1 cellular context compared by ENCODE assay signal in genomic region chr6:142232206-142233044, GRCh38.
TF ChIP-seq lines count a peak whose summit lies in the region.
"Not testable (repeated sequence)": the region's sequence is repeated elsewhere in the genome, so short reads cannot be mapped to it uniquely, and the experiment has no call there.

No MANE protein-coding gene starts in this region.

TF ChIP-seq in HepG2, 621 proteins besides CTCF, POLR2A, EP300 and RAD21 (continued from another document and continues in another):
- TF ChIP-seq, protein P1, sequence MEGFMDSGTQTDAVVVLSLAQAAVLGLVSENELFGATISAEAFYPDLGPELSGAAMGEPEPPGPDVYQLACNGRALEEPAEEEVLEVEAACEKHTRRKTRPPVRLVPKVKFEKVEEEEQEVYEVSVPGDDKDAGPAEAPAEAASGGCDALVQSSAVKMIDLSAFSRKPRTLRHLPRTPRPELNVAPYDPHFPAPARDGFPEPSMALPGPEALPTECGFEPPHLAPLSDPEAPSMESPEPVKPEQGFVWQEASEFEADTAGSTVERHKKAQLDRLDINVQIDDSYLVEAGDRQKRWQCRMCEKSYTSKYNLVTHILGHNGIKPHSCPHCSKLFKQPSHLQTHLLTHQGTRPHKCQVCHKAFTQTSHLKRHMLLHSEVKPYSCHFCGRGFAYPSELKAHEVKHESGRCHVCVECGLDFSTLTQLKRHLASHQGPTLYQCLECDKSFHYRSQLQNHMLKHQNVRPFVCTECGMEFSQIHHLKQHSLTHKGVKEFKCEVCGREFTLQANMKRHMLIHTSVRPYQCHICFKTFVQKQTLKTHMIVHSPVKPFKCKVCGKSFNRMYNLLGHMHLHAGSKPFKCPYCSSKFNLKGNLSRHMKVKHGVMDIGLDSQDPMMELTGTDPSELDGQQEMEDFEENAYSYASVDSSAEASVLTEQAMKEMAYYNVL (CRISPR knock-in tag; IDR thresholded peaks at IDR 0.05; ENCODE audit: borderline replicate concordance), result peak; percentile 73; the same call in 1 of the 2 replicates
- TF ChIP-seq STAG1 (CRISPR knock-in tag; IDR thresholded peaks at IDR 0.05) (peak; percentile 97), SMAD1 (CRISPR knock-in tag; IDR thresholded peaks at IDR 0.05; ENCODE audit: borderline replicate concordance, low read depth) (peak; percentile 79; the same call in 1 of the 2 replicates), MAFF (IDR thresholded peaks at IDR 0.05; ENCODE audit: low read depth, low read length) (peak; percentile 33; the same call in 1 of the 2 replicates), ZNF781 (CRISPR knock-in tag; IDR thresholded peaks at IDR 0.05; ENCODE audit: borderline replicate concordance, not compliant biosample characterization) (peak; percentile 79), KLF11 (CRISPR knock-in tag; IDR thresholded peaks at IDR 0.05) (peak; percentile 94), SOX6 (CRISPR knock-in tag; IDR thresholded peaks at IDR 0.05) (peak; percentile 88), ZNF839 (CRISPR knock-in tag; IDR thresholded peaks at IDR 0.05; ENCODE audit: borderline replicate concordance) (0 out of 2 replicates have a peak, but pooled peaks have one; percentile 65), HDAC1 (CRISPR knock-in tag; IDR thresholded peaks at IDR 0.05) (peak; percentile 62), PAXIP1 (CRISPR knock-in tag; conservative IDR thresholded peaks at IDR 0.05) (peak; percentile 73), ZNF766 (CRISPR knock-in tag; IDR thresholded peaks at IDR 0.05; ENCODE audit: borderline replicate concordance) (peak; percentile 79; the same call in 1 of the 2 replicates), SMC3 (IDR thresholded peaks at IDR 0.05; ENCODE audit: low read length) (peak; percentile 98), FOXK2 (IDR thresholded peaks at IDR 0.05) (peak; percentile 87), NR2F6 (CRISPR knock-in tag; IDR thresholded peaks at IDR 0.05) (peak; percentile 54; the same call in 1 of the 2 replicates), ZFP90 (CRISPR knock-in tag; IDR thresholded peaks at IDR 0.05; ENCODE audit: borderline replicate concordance) (peak; percentile 85; the same call in 1 of the 2 replicates), CBX1 (IDR thresholded peaks at IDR 0.05; ENCODE audit: low read depth) (peak; percentile 87), ZNF12 (CRISPR knock-in tag; IDR thresholded peaks at IDR 0.05) (peak; percentile 58), THAP7 (CRISPR knock-in tag; IDR thresholded peaks at IDR 0.05) (peak; percentile 73; the same call in 1 of the 2 replicates), ZNF580 (CRISPR knock-in tag; IDR thresholded peaks at IDR 0.05; ENCODE audit: borderline replicate concordance, low read depth) (peak; percentile 93; the same call in 1 of the 2 replicates), TARDBP (CRISPR knock-in tag; IDR thresholded peaks at IDR 0.05) (0 out of 2 replicates have a peak, but pooled peaks have one; percentile 51), PBX3 (CRISPR knock-in tag; IDR thresholded peaks at IDR 0.05; ENCODE audit: borderline replicate concordance) (0 out of 2 replicates have a peak, but pooled peaks have one; percentile 65), ZFX (CRISPR knock-in tag; IDR thresholded peaks at IDR 0.05; ENCODE audit: low read depth) (peak; percentile 88), ZNF605 (CRISPR knock-in tag; IDR thresholded peaks at IDR 0.05) (peak; percentile 76), MAFK (conservative IDR thresholded peaks at IDR 0.05 in 1 of 2, IDR thresholded peaks at IDR 0.05 in 1 of 2; ENCODE audit: low read length in 2 of 2) (0 out of 4 replicates have a peak, but pooled peaks have one; percentile 0 to 8), DMAP1 (CRISPR knock-in tag; IDR thresholded peaks at IDR 0.05) (peak; percentile 56; the same call in 1 of the 2 replicates), CREB1 (IDR thresholded peaks at IDR 0.05) (peak; percentile 14; the same call in 1 of the 2 replicates), ZNF704 (CRISPR knock-in tag; IDR thresholded peaks at IDR 0.05; ENCODE audit: borderline replicate concordance) (peak; percentile 53; the same call in 1 of the 2 replicates), NFKB2 (CRISPR knock-in tag; IDR thresholded peaks at IDR 0.05; ENCODE audit: borderline replicate concordance) (peak; percentile 57; the same call in 1 of the 2 replicates), ZNF225 (CRISPR knock-in tag; IDR thresholded peaks at IDR 0.05) (peak; percentile 78; the same call in 1 of the 2 replicates), HNF4A (CRISPR knock-in tag; IDR thresholded peaks at IDR 0.05) (peak; percentile 10; the same call in 1 of the 2 replicates), SSRP1 (CRISPR knock-in tag; IDR thresholded peaks at IDR 0.05) (0 out of 2 replicates have a peak, but pooled peaks have one; percentile 51)
- TF ChIP-seq, protein P2, sequence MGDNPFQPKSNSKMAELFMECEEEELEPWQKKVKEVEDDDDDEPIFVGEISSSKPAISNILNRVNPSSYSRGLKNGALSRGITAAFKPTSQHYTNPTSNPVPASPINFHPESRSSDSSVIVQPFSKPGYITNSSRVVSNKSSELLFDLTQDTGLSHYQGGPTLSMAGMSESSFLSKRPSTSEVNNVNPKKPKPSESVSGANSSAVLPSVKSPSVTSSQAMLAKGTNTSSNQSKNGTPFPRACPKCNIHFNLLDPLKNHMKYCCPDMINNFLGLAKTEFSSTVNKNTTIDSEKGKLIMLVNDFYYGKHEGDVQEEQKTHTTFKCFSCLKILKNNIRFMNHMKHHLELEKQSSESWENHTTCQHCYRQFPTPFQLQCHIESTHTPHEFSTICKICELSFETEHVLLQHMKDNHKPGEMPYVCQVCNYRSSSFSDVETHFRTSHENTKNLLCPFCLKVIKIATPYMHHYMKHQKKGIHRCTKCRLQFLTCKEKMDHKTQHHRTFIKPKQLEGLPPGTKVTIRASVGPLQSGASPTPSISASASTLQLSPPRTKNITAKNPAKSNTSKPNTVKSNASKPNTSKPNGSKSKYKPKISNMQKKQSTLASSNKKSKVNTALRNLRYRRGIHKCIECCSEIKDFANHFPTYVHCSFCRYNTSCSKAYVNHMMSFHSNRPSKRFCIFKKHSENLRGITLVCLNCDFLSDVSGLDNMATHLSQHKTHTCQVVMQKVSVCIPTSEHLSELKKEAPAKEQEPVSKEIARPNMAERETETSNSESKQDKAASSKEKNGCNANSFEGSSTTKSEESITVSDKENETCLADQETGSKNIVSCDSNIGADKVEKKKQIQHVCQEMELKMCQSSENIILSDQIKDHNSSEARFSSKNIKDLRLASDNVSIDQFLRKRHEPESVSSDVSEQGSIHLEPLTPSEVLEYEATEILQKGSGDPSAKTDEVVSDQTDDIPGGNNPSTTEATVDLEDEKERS (CRISPR knock-in tag; IDR thresholded peaks at IDR 0.05), result peak; percentile 91
- not testable (repeated sequence) for TF ChIP-seq SOX6 (IDR thresholded peaks at IDR 0.05); NR2F6 (IDR thresholded peaks at IDR 0.05); CREB1 (CRISPR knock-in tag; IDR thresholded peaks at IDR 0.05)
- TF ChIP-seq, protein P3, sequence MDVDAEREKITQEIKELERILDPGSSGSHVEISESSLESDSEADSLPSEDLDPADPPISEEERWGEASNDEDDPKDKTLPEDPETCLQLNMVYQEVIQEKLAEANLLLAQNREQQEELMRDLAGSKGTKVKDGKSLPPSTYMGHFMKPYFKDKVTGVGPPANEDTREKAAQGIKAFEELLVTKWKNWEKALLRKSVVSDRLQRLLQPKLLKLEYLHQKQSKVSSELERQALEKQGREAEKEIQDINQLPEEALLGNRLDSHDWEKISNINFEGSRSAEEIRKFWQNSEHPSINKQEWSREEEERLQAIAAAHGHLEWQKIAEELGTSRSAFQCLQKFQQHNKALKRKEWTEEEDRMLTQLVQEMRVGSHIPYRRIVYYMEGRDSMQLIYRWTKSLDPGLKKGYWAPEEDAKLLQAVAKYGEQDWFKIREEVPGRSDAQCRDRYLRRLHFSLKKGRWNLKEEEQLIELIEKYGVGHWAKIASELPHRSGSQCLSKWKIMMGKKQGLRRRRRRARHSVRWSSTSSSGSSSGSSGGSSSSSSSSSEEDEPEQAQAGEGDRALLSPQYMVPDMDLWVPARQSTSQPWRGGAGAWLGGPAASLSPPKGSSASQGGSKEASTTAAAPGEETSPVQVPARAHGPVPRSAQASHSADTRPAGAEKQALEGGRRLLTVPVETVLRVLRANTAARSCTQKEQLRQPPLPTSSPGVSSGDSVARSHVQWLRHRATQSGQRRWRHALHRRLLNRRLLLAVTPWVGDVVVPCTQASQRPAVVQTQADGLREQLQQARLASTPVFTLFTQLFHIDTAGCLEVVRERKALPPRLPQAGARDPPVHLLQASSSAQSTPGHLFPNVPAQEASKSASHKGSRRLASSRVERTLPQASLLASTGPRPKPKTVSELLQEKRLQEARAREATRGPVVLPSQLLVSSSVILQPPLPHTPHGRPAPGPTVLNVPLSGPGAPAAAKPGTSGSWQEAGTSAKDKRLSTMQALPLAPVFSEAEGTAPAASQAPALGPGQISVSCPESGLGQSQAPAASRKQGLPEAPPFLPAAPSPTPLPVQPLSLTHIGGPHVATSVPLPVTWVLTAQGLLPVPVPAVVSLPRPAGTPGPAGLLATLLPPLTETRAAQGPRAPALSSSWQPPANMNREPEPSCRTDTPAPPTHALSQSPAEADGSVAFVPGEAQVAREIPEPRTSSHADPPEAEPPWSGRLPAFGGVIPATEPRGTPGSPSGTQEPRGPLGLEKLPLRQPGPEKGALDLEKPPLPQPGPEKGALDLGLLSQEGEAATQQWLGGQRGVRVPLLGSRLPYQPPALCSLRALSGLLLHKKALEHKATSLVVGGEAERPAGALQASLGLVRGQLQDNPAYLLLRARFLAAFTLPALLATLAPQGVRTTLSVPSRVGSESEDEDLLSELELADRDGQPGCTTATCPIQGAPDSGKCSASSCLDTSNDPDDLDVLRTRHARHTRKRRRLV (CRISPR knock-in tag; IDR thresholded peaks at IDR 0.05), result 0 out of 2 replicates have a peak, but pooled peaks have one; percentile 75
- TF ChIP-seq, protein P4, sequence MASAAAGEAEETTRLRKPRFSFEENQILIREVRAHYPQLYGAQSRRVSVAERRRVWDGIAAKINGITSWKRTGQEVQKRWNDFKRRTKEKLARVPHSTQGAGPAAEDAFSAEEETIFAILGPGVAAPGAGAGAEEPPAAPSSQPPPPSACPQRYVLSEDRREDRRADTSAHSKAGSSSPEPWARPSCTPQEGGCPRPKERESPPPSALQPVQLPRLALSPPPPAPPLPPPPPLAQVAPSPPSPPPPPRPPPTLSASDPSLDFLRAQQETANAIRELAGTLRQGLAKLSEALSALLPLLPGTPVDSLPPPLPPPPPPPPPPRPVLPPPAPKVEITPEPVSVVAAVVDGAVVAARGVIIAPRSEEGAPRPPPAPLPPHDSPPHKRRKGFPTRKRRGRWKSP (CRISPR knock-in tag; IDR thresholded peaks at IDR 0.05), result peak; percentile 40; the same call in 1 of the 2 replicates
- TF ChIP-seq, protein P5, sequence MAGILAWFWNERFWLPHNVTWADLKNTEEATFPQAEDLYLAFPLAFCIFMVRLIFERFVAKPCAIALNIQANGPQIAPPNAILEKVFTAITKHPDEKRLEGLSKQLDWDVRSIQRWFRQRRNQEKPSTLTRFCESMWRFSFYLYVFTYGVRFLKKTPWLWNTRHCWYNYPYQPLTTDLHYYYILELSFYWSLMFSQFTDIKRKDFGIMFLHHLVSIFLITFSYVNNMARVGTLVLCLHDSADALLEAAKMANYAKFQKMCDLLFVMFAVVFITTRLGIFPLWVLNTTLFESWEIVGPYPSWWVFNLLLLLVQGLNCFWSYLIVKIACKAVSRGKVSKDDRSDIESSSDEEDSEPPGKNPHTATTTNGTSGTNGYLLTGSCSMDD (CRISPR knock-in tag; IDR thresholded peaks at IDR 0.05), result 0 out of 2 replicates have a peak, but pooled peaks have one; percentile 34
